8 cellular contexts compared by ENCODE assay signal in the genomic region with DNA sequence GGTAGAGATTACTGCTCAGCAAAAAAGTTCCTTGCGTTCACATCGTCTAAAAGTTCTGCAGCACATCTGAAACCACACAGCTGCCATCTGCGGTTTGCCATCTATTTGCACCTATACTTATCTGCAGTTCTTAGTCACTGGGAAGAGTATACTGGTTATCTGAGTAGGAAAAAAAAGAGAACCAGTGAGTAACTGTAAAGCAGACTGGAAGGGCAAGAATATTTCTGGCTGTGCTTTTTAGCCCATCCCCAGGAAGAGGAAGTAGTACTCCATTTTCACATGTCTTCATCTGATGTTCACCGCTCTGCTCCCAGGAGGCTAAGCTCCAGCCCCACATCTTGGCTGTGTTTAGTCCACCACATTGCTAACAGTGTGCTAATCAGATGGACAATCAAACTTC. TPM values are rescaled to one million over a fixed set of nuclear protein-coding genes. Genes with fewer than 3 reads are reported as not detected.
DNase-seq lines count a peak whose midpoint lies in the region; ATAC-seq and TF ChIP-seq lines count a peak whose summit lies in the region.

No MANE protein-coding gene starts in this region.

- no peaks in the 10 kb centered on the region for H3K9me2 ChIP-seq in Karpas-422 (replicated peaks; ENCODE audit: insufficient read depth, low read length)

- no peak for DNase-seq in BE2C
- DNase-seq in Karpas-422: peak; percentile 45
- peak; percentile 38 to 56 for DNase-seq in cardiac fibroblast (ENCODE audit: low read depth in 2 of 2)
- DNase-seq in osteoblast (ENCODE audit: insufficient read length, low spot score, missing footprints): no peak
- no peak for DNase-seq in stimulated activated CD4-positive, alpha-beta T cell treated with anti-CD3 and anti-CD28 coated beads, Interleukin-4, amount 100 ng/mL, for 24 hours
- no peak for DNase-seq in stimulated activated CD4-positive, alpha-beta T cell treated with anti-CD3 and anti-CD28 coated beads, Interleukin-4, amount 100 ng/mL, for 4 hours
- DNase-seq in vagina (ENCODE audit: extremely low spot score in 2 of 2): no peak

- intact Hi-C loops in vagina (cut with DNase I): no loop called here

- TF ChIP-seq CTCF in BE2C (IDR thresholded peaks at IDR 0.05; ENCODE audit: low read depth, low read length): no peak
- no peak for TF ChIP-seq CTCF in cardiac fibroblast (IDR thresholded peaks at IDR 0.05; ENCODE audit: low read depth, low read length)
- TF ChIP-seq CTCF in osteoblast (IDR thresholded peaks at IDR 0.05; ENCODE audit: extremely low read depth, low read depth, low read length): no peak
- no peak for TF ChIP-seq CTCF in vagina (IDR thresholded peaks at IDR 0.05)

- H3K36me3 ChIP-seq in BE2C (peaks cover 26% of the 10 kb centered on the region), Karpas-422 (ENCODE audit: insufficient read depth, low read length) (no peaks in the 10 kb centered on the region), osteoblast (ENCODE audit: insufficient read depth, low read length) (no peaks in the 10 kb centered on the region), vagina (no peaks in the 10 kb centered on the region)

- H3K4me3 ChIP-seq in BE2C (ENCODE audit: low read depth, low read length): peak overlapping the region; percentile 15
- no peak overlapping the region for H3K4me3 ChIP-seq in Karpas-422 (ENCODE audit: low read length)
- no peak overlapping the region for H3K4me3 ChIP-seq in cardiac fibroblast (replicated peaks in 1 of 2; ENCODE audit: low read depth in 2 of 2, low read length in 2 of 2)
- no peak overlapping the region for H3K4me3 ChIP-seq in osteoblast (ENCODE audit: insufficient read depth, low read length)
- no peak overlapping the region for H3K4me3 ChIP-seq in vagina

- no peak overlapping the region for H3K9ac ChIP-seq in Karpas-422 (ENCODE audit: low read length)

- H4K20me1 ChIP-seq in Karpas-422 (ENCODE audit: insufficient read depth, low read depth, low read length): no peaks in the 10 kb centered on the region
- H4K20me1 ChIP-seq in osteoblast (ENCODE audit: insufficient read depth, low read length): no peaks in the 10 kb centered on the region

- peak; percentile 72 for ATAC-seq in GM21447 (IDR thresholded peaks at IDR 0.05; ENCODE audit: unreplicated experiment)

- no peak for TF ChIP-seq POLR2A in vagina (IDR thresholded peaks at IDR 0.05)

- H3K4me2 ChIP-seq in Karpas-422 (ENCODE audit: low read depth, low read length, poor library complexity, severe bottlenecking): no peak overlapping the region
- no peak overlapping the region for H3K4me2 ChIP-seq in osteoblast (ENCODE audit: insufficient read depth, low read length)

- H3K79me2 ChIP-seq in Karpas-422 (ENCODE audit: low read length) (no peaks in the 10 kb centered on the region), osteoblast (ENCODE audit: insufficient read depth, low read length) (peaks cover 44% of the 10 kb centered on the region)

- H3K9me3 ChIP-seq in BE2C (no peaks in the 10 kb centered on the region), Karpas-422 (ENCODE audit: low read length) (no peaks in the 10 kb centered on the region), osteoblast (ENCODE audit: low read depth, low read length) (no peaks in the 10 kb centered on the region), vagina (no peaks in the 10 kb centered on the region)

- H3K27me3 ChIP-seq in BE2C (no peaks in the 10 kb centered on the region), Karpas-422 (ENCODE audit: low read length) (no peaks in the 10 kb centered on the region), osteoblast (ENCODE audit: insufficient read depth, low read length) (no peaks in the 10 kb centered on the region), vagina (no peaks in the 10 kb centered on the region)

- H2AFZ ChIP-seq in Karpas-422 (ENCODE audit: low read length) (no peak overlapping the region), osteoblast (ENCODE audit: low read length) (no peak overlapping the region)

- H3K4me1 ChIP-seq in BE2C: peaks cover 56% of the 10 kb centered on the region
- H3K4me1 ChIP-seq in Karpas-422 (ENCODE audit: low read length): peaks cover 5% of the 10 kb centered on the region; the same call in 1 of the 2 replicates
- H3K4me1 ChIP-seq in osteoblast (ENCODE audit: insufficient read depth, low read length): peaks cover 20% of the 10 kb centered on the region
- H3K4me1 ChIP-seq in vagina: peaks cover 25% of the 10 kb centered on the region

- no peak overlapping the region for H3K27ac ChIP-seq in Karpas-422 (ENCODE audit: low read length)
- no peak overlapping the region for H3K27ac ChIP-seq in osteoblast (ENCODE audit: low read depth, low read length)
- H3K27ac ChIP-seq in vagina: no peak overlapping the region

RNA-seq across cellular contexts. Expression of a gene that starts 35.6 kb away (rescaled TPM):
- 15.5 TPM for polyA plus RNA-seq in BE2C (2012; ENCODE audit: insufficient read depth, insufficient read length, low read depth)
- 0.07 TPM in 1 of 2 replicates, not detected in the other for total RNA-seq in Karpas-422 (2014; rRNA removed; shearing (Covaris generic); ENCODE audit: low replicate concordance)
- total RNA-seq in osteoblast (10.0 and 17.0 TPM in 2 replicates), vagina (17.9 TPM)

Comparison
In these comparisons a context has a peak if more than half of its experiments do, and no peak if none do; other contexts are left out.
1. DNase-seq: peak in Karpas-422 (single experiment) and cardiac fibroblast (2 of 2); none in BE2C (single experiment), osteoblast (single experiment), stimulated activated CD4-positive, alpha-beta T cell treated with anti-CD3 and anti-CD28 coated beads, Interleukin-4, amount 100 ng/mL, for 24 hours (single experiment), stimulated activated CD4-positive, alpha-beta T cell treated with anti-CD3 and anti-CD28 coated beads, Interleukin-4, amount 100 ng/mL, for 4 hours (0 of 2) and vagina (0 of 2).
2. RNA of a gene that starts 35.6 kb away (total RNA-seq): 17.9 TPM in vagina (single experiment) and 10.0 to 17.0 TPM in osteoblast; 0.07 TPM in Karpas-422; every median in the first group is over 10 times any median in the second.